Comparison of ENCODE assay signal across 9 cellular contexts in genomic region chr1:192639607-192640368, GRCh38. TPM values are rescaled to one million over a fixed set of nuclear protein-coding genes. Genes with fewer than 3 reads are reported as not detected.
DNase-seq lines count a peak whose midpoint lies in the region; ATAC-seq and TF ChIP-seq lines count a peak whose summit lies in the region.
"Had no signal": no experiment of that assay in that cellular context is flagged by ENCODE, and none has a peak within 500 bp of the region (broad histone marks: within the 10 kb centered on the region; RNA-seq: fewer than 3 reads in every experiment).

No MANE protein-coding gene starts in this region.

- H3K9me3 Mint-ChIP-seq in activated CD8-positive, alpha-beta T cell treated with anti-CD3 and anti-CD28 coated beads for 36 hours: no peaks in the 10 kb centered on the region
- no peaks in the 10 kb centered on the region for H3K9me3 Mint-ChIP-seq in activated CD8-positive, alpha-beta T cell treated with anti-CD3 and anti-CD28 coated beads, Interleukin-2, amount 10 ng/mL, durations not matched to agents 7 days and 5 days (ENCODE audit: insufficient read depth)
- H3K9me3 Mint-ChIP-seq in nephron: no peaks in the 10 kb centered on the region
- H3K9me3 Mint-ChIP-seq in T-helper 2 cell treated with Interferon-gamma antibody and Interleukin-4, amounts not matched to agents 5 μg/mL and 100 μg/mL, for 36 hours: no peaks in the 10 kb centered on the region

- TF ChIP-seq CTCF in activated CD8-positive, alpha-beta T cell treated with anti-CD3 and anti-CD28 coated beads for 36 hours (IDR thresholded peaks at IDR 0.05): no peak
- no peak for TF ChIP-seq CTCF in OCI-LY3 (IDR thresholded peaks at IDR 0.05; ENCODE audit: low read depth, low read length)
- no peak for TF ChIP-seq CTCF in nephron (IDR thresholded peaks at IDR 0.05; ENCODE audit: unreplicated experiment in 3 of 3)

- peaks cover 91% of the 10 kb centered on the region for H3K79me2 ChIP-seq in OCI-LY3 (ENCODE audit: low read length)

- no peak overlapping the region for H2AFZ ChIP-seq in OCI-LY3 (ENCODE audit: low read depth, low read length)

- H3K36me3 Mint-ChIP-seq in activated CD8-positive, alpha-beta T cell treated with anti-CD3 and anti-CD28 coated beads for 36 hours (ENCODE audit: low read depth): no peaks in the 10 kb centered on the region
- no peaks in the 10 kb centered on the region for H3K36me3 Mint-ChIP-seq in activated CD8-positive, alpha-beta T cell treated with anti-CD3 and anti-CD28 coated beads, Interleukin-2, amount 10 ng/mL, durations not matched to agents 7 days and 5 days (ENCODE audit: low read depth)
- H3K36me3 Mint-ChIP-seq in nephron (ENCODE audit: low read depth): no peaks in the 10 kb centered on the region
- H3K36me3 Mint-ChIP-seq in T-helper 2 cell treated with Interferon-gamma antibody and Interleukin-4, amounts not matched to agents 5 μg/mL and 100 μg/mL, for 36 hours (ENCODE audit: low read depth): no peaks in the 10 kb centered on the region

- peak overlapping the region; percentile 89 for H3K9ac ChIP-seq in OCI-LY3 (ENCODE audit: low read length)

- H3K36me3 ChIP-seq in OCI-LY3 (replicated peaks; ENCODE audit: low read depth, low read length): peaks cover 53% of the 10 kb centered on the region

- POLR2A ChIA-PET in activated CD8-positive, alpha-beta T cell treated with anti-CD3 and anti-CD28 coated beads for 36 hours (lab: Charles Lee): no interaction called here
- POLR2A ChIA-PET in activated CD8-positive, alpha-beta T cell treated with anti-CD3 and anti-CD28 coated beads, Interleukin-2, amount 10 ng/mL, durations not matched to agents 7 days and 5 days (lab: Charles Lee): no interaction called here

- H3K4me1 ChIP-seq in OCI-LY3 (ENCODE audit: low read length): peaks cover 67% of the 10 kb centered on the region

- intact Hi-C loops in activated CD8-positive, alpha-beta T cell treated with anti-CD3 and anti-CD28 coated beads for 36 hours (cut with micrococcal nuclease): loop anchor here (10.0 kb wide), 1 partner anchor 165 kb away; the partner anchor contains the start of gene RGS2

- H4K20me1 ChIP-seq in OCI-LY3 (ENCODE audit: insufficient read depth, low read length): peaks cover 36% of the 10 kb centered on the region

- peak overlapping the region; percentile 96 for H3K27ac ChIP-seq in OCI-LY3 (ENCODE audit: low read length)

- no peaks in the 10 kb centered on the region for H3K27me3 ChIP-seq in OCI-LY3 (ENCODE audit: low read depth, low read length)

- peaks cover 8% of the 10 kb centered on the region for H3K4me1 Mint-ChIP-seq in activated CD8-positive, alpha-beta T cell treated with anti-CD3 and anti-CD28 coated beads for 36 hours (ENCODE audit: low read depth)
- H3K4me1 Mint-ChIP-seq in activated CD8-positive, alpha-beta T cell treated with anti-CD3 and anti-CD28 coated beads, Interleukin-2, amount 10 ng/mL, durations not matched to agents 7 days and 5 days (ENCODE audit: low read depth): no peaks in the 10 kb centered on the region
- peaks cover 10% of the 10 kb centered on the region for H3K4me1 Mint-ChIP-seq in nephron
- H3K4me1 Mint-ChIP-seq in T-helper 2 cell treated with Interferon-gamma antibody and Interleukin-4, amounts not matched to agents 5 μg/mL and 100 μg/mL, for 36 hours (ENCODE audit: low read depth): peaks cover 5% of the 10 kb centered on the region

- H3K27ac Mint-ChIP-seq in activated CD8-positive, alpha-beta T cell treated with anti-CD3 and anti-CD28 coated beads for 36 hours: peak overlapping the region; percentile 61
- H3K27ac Mint-ChIP-seq in activated CD8-positive, alpha-beta T cell treated with anti-CD3 and anti-CD28 coated beads, Interleukin-2, amount 10 ng/mL, durations not matched to agents 7 days and 5 days: no peak overlapping the region
- H3K27ac Mint-ChIP-seq in nephron: peak overlapping the region in 2 of 3 experiments; percentile 1 to 52
- H3K27ac Mint-ChIP-seq in T-helper 2 cell treated with Interferon-gamma antibody and Interleukin-4, amounts not matched to agents 5 μg/mL and 100 μg/mL, for 36 hours: no peak overlapping the region

- H3K27me3 Mint-ChIP-seq in activated CD8-positive, alpha-beta T cell treated with anti-CD3 and anti-CD28 coated beads for 36 hours: peaks cover 4% of the 10 kb centered on the region
- H3K27me3 Mint-ChIP-seq in activated CD8-positive, alpha-beta T cell treated with anti-CD3 and anti-CD28 coated beads, Interleukin-2, amount 10 ng/mL, durations not matched to agents 7 days and 5 days (ENCODE audit: low read depth): peaks cover 1% of the 10 kb centered on the region
- H3K27me3 Mint-ChIP-seq in nephron (ENCODE audit: low read depth): no peaks in the 10 kb centered on the region
- H3K27me3 Mint-ChIP-seq in T-helper 2 cell treated with Interferon-gamma antibody and Interleukin-4, amounts not matched to agents 5 μg/mL and 100 μg/mL, for 36 hours (ENCODE audit: low read depth): peaks cover 2% of the 10 kb centered on the region

- CTCF ChIA-PET in activated CD8-positive, alpha-beta T cell treated with anti-CD3 and anti-CD28 coated beads for 36 hours (lab: Charles Lee): no interaction called here
- CTCF ChIA-PET in activated CD8-positive, alpha-beta T cell treated with anti-CD3 and anti-CD28 coated beads, Interleukin-2, amount 10 ng/mL, durations not matched to agents 7 days and 5 days (lab: Charles Lee): no interaction called here

- H3K4me3 ChIP-seq in OCI-LY3 (ENCODE audit: low read length): peak overlapping the region; percentile 78

- peak; percentile 4 for DNase-seq in activated CD8-positive, alpha-beta T cell treated with anti-CD3 and anti-CD28 coated beads for 36 hours
- no peak for DNase-seq in activated CD8-positive, alpha-beta T cell treated with anti-CD3 and anti-CD28 coated beads, Interleukin-2, amount 10 ng/mL, durations not matched to agents 7 days and 5 days
- no peak for DNase-seq in NCI-H2171 (lab: John Stamatoyannopoulos, UW)
- no peak for DNase-seq in T-helper 2 cell treated with Interferon-gamma antibody and Interleukin-4, amounts not matched to agents 5 μg/mL and 100 μg/mL, for 36 hours (ENCODE audit: low spot score)
- no peak for DNase-seq in D341Med (ENCODE audit: low spot score)

- no peaks in the 10 kb centered on the region for H3K9me3 ChIP-seq in OCI-LY3 (ENCODE audit: insufficient read depth, low read length)

- H3K4me3 Mint-ChIP-seq in activated CD8-positive, alpha-beta T cell treated with anti-CD3 and anti-CD28 coated beads for 36 hours: no peak overlapping the region
- H3K4me3 Mint-ChIP-seq in activated CD8-positive, alpha-beta T cell treated with anti-CD3 and anti-CD28 coated beads, Interleukin-2, amount 10 ng/mL, durations not matched to agents 7 days and 5 days: no peak overlapping the region
- H3K4me3 Mint-ChIP-seq in nephron: no peak overlapping the region
- H3K4me3 Mint-ChIP-seq in T-helper 2 cell treated with Interferon-gamma antibody and Interleukin-4, amounts not matched to agents 5 μg/mL and 100 μg/mL, for 36 hours: no peak overlapping the region

- peak overlapping the region; percentile 90 for H3K4me2 ChIP-seq in OCI-LY3 (ENCODE audit: low read length)

- ATAC-seq in activated CD8-positive, alpha-beta T cell treated with anti-CD3 and anti-CD28 coated beads for 36 hours: peak; percentile 85
- ATAC-seq in activated CD8-positive, alpha-beta T cell treated with anti-CD3 and anti-CD28 coated beads, Interleukin-2, amount 10 ng/mL, durations not matched to agents 7 days and 5 days: no peak
- peak; percentile 95 for ATAC-seq in HG02840 (IDR thresholded peaks at IDR 0.05; ENCODE audit: low FRiP score, unreplicated experiment)

RNA-seq across cellular contexts. Expression of gene RGS13, which starts 3.8 kb away (rescaled TPM):
- total RNA-seq in activated CD8-positive, alpha-beta T cell treated with anti-CD3 and anti-CD28 coated beads for 36 hours: not detected
- not detected for total RNA-seq in activated CD8-positive, alpha-beta T cell treated with anti-CD3 and anti-CD28 coated beads, Interleukin-2, amount 10 ng/mL, durations not matched to agents 7 days and 5 days
- total RNA-seq: pulmonary artery endothelial cell had no signal

Comparison
In these comparisons a context has a peak if more than half of its experiments do, and no peak if none do; other contexts are left out.
1. H3K27ac Mint-ChIP-seq: peak in activated CD8-positive, alpha-beta T cell treated with anti-CD3 and anti-CD28 coated beads for 36 hours (single experiment) and nephron (2 of 3); none in activated CD8-positive, alpha-beta T cell treated with anti-CD3 and anti-CD28 coated beads, Interleukin-2, amount 10 ng/mL, durations not matched to agents 7 days and 5 days (single experiment) and T-helper 2 cell treated with Interferon-gamma antibody and Interleukin-4, amounts not matched to agents 5 μg/mL and 100 μg/mL, for 36 hours (single experiment).